ENCODE assay signal across 4 cellular contexts in the genomic region with DNA sequence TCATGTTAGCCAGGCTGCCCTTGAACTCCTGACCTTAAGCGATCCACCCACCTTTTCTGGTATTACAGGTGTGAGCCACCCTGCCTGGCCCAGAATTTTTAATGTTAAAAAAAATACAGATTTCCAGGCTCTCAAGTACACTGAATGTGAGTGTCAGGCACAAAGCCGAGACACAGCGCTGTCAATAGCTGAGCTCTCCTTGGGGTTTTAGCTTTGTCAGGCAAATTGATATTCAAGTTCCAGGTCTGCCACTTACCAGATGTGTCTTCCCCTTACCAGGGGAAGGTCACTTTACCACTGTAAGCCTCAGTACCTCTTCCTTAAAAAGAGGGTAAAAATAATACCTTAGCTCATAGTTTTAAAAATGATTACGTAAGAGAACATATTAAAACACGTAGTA.
A peak's percentile ranks its signal among the peaks of the same experiment; 100 is the strongest.
DNase-seq lines count a peak whose midpoint lies in the region; ATAC-seq, FAIRE-seq and TF ChIP-seq lines count a peak whose summit lies in the region.
"Not testable (repeated sequence)": the region's sequence is repeated elsewhere in the genome, so short reads cannot be mapped to it uniquely, and the experiment has no call there.

No MANE protein-coding gene starts in this region.

- not testable (repeated sequence) for H3K36me3 Mint-ChIP-seq in WTC11; central memory CD8-positive, alpha-beta T cell (ENCODE audit: insufficient read depth)

- WGBS in K562 (ENCODE audit: insufficient coverage, low coverage, missing lambda C conversion rate): no CpG with 5 or more reads among the region's 5 CpGs

- H2AFZ ChIP-seq in K562 (ENCODE audit: low read depth, low read length); keratinocyte (ENCODE audit: control insufficient read depth, low read length): not testable (repeated sequence)

- in situ Hi-C loops in K562 (cut with MboI): loop anchor here (25.0 kb wide), 1 partner anchor 322 kb away; no protein-coding TSS in a partner anchor

- not testable (repeated sequence) for H3K79me2 ChIP-seq in K562 (ENCODE audit: control insufficient read depth, insufficient read depth, low read length); keratinocyte (ENCODE audit: control insufficient read depth, insufficient read depth, low read length)

- not testable (repeated sequence) for H3K36me3 ChIP-seq in K562 (ENCODE audit: control insufficient read depth, insufficient read depth, low read length); keratinocyte (ENCODE audit: control insufficient read depth in 2 of 2, extremely low read depth in 1 of 2, insufficient read depth in 2 of 2, low read length in 2 of 2)

- H3K9ac ChIP-seq in K562 (ENCODE audit: insufficient read depth in 1 of 2, low read depth in 2 of 2, low read length in 2 of 2); keratinocyte (ENCODE audit: control insufficient read depth, extremely low read depth, insufficient read depth, low read length): not testable (repeated sequence)

- not testable (repeated sequence) for H3K4me3 ChIP-seq in K562; keratinocyte (ENCODE audit: control insufficient read depth in 2 of 3, extremely low read depth in 1 of 3, insufficient read depth in 2 of 3, low read depth in 1 of 3, low read length in 3 of 3)

- H3K4me1 ChIP-seq in K562 (replicated peaks in 1 of 2; ENCODE audit: control insufficient read depth in 2 of 2, insufficient read depth in 2 of 2, low read length in 2 of 2); keratinocyte (ENCODE audit: control insufficient read depth, extremely low read depth, insufficient read depth, low read length): not testable (repeated sequence)

- not testable (repeated sequence) for H3K27me3 Mint-ChIP-seq in WTC11 (ENCODE audit: low read depth); central memory CD8-positive, alpha-beta T cell

- H3K27me3 ChIP-seq in K562 (ENCODE audit: control insufficient read depth in 2 of 2, insufficient read depth in 2 of 2, low read length in 2 of 2); keratinocyte (ENCODE audit: control insufficient read depth, extremely low read depth, insufficient read depth, low read length): not testable (repeated sequence)

- H3K4me1 Mint-ChIP-seq in WTC11; central memory CD8-positive, alpha-beta T cell: not testable (repeated sequence)

- TF ChIP-seq POLR2A in K562 (conservative IDR thresholded peaks at IDR 0.05): not testable (repeated sequence)

- H3K9me3 ChIP-seq in K562 (replicated peaks; ENCODE audit: control insufficient read depth, insufficient read depth, low read depth, low read length); keratinocyte (ENCODE audit: control insufficient read depth, low read depth, low read length): not testable (repeated sequence)

- dilution Hi-C loops in keratinocyte (cut with MboI; ENCODE audit: extremely low pct_ligation_motif_present, low sequenced_read_pairs): not testable (repeated sequence)

- peak; percentile 87 for ATAC-seq in WTC11
- not testable (repeated sequence) for ATAC-seq in K562
- ATAC-seq in central memory CD8-positive, alpha-beta T cell (replicated peaks; ENCODE audit: extremely low read depth, poor library complexity, severe bottlenecking): peak; percentile 58

- not testable (repeated sequence) for H3K9me3 Mint-ChIP-seq in WTC11; central memory CD8-positive, alpha-beta T cell

- not testable (repeated sequence) for H3K27ac Mint-ChIP-seq in WTC11; central memory CD8-positive, alpha-beta T cell (ENCODE audit: low read depth)

- not testable (repeated sequence) for H3K9me1 ChIP-seq in K562 (ENCODE audit: control insufficient read depth, insufficient read depth, low read length); keratinocyte (ENCODE audit: control insufficient read depth, extremely low read depth, insufficient read depth, low read length)

- H3K27ac ChIP-seq in K562 (ENCODE audit: extremely low read depth, low read depth, low read length); keratinocyte (ENCODE audit: control insufficient read depth, insufficient read depth, low read length): not testable (repeated sequence)

- not testable (repeated sequence) for TF ChIP-seq RAD21 in K562 (CRISPR knock-in tag; conservative IDR thresholded peaks at IDR 0.05 in 1 of 2, IDR thresholded peaks at IDR 0.05 in 1 of 2)

- CTCF ChIA-PET in WTC11 (lab: Charles Lee); K562 (lab: Yijun Ruan, JAX; ENCODE audit: low intra/inter-chr PET ratio): not testable (repeated sequence)

- BruUV-seq in K562 (replicated peaks; lab: Mats Ljungman, UMichigan): not testable (repeated sequence)

- intact Hi-C loops in K562 (cut with micrococcal nuclease): not testable (repeated sequence)

- FAIRE-seq in K562 (lab: Jason Lieb, UNC) (peak; percentile 6), keratinocyte (lab: Jason Lieb, UNC) (peak; percentile 32)

- not testable (repeated sequence) for H3K4me3 Mint-ChIP-seq in WTC11; central memory CD8-positive, alpha-beta T cell

- H3K4me2 ChIP-seq in K562 (ENCODE audit: insufficient read depth, low read length); keratinocyte (ENCODE audit: control insufficient read depth, extremely low read depth, insufficient read depth, low read depth, low read length): not testable (repeated sequence)

- not testable (repeated sequence) for TF ChIP-seq EP300 in K562 (IDR thresholded peaks at IDR 0.05; ENCODE audit: low read length)

- H4K20me1 ChIP-seq in K562 (replicated peaks; ENCODE audit: control insufficient read depth, insufficient read depth, low read length); keratinocyte (ENCODE audit: control insufficient read depth, extremely low read depth, insufficient read depth, low read length): not testable (repeated sequence)

- not testable (repeated sequence) for DNase-seq in WTC11 (ENCODE audit: low spot score); K562 (ENCODE audit: extremely low read depth in 1 of 4, low spot score in 3 of 4); central memory CD8-positive, alpha-beta T cell (ENCODE audit: low spot score in 2 of 2); keratinocyte (ENCODE audit: low read depth, low spot score)

- not testable (repeated sequence) for TF ChIP-seq CTCF in WTC11 (IDR thresholded peaks at IDR 0.05); K562 (IDR thresholded peaks at IDR 0.05 in 2 of 3, conservative IDR thresholded peaks at IDR 0.05 in 1 of 3; ENCODE audit: insufficient read depth in 2 of 3, low read depth in 1 of 3, low read length in 3 of 3); keratinocyte (optimal IDR thresholded peaks at IDR 0.05 in 1 of 3, IDR thresholded peaks at IDR 0.05 in 1 of 3, conservative IDR thresholded peaks at IDR 0.05 in 1 of 3; ENCODE audit: extremely low read depth in 1 of 3, insufficient read depth in 2 of 3, low read length in 3 of 3)

- POLR2A ChIA-PET in WTC11 (lab: Charles Lee); K562 (lab: Yijun Ruan, JAX): not testable (repeated sequence)
